ENCODE assay signal across 1 cellular context in the genomic region with DNA sequence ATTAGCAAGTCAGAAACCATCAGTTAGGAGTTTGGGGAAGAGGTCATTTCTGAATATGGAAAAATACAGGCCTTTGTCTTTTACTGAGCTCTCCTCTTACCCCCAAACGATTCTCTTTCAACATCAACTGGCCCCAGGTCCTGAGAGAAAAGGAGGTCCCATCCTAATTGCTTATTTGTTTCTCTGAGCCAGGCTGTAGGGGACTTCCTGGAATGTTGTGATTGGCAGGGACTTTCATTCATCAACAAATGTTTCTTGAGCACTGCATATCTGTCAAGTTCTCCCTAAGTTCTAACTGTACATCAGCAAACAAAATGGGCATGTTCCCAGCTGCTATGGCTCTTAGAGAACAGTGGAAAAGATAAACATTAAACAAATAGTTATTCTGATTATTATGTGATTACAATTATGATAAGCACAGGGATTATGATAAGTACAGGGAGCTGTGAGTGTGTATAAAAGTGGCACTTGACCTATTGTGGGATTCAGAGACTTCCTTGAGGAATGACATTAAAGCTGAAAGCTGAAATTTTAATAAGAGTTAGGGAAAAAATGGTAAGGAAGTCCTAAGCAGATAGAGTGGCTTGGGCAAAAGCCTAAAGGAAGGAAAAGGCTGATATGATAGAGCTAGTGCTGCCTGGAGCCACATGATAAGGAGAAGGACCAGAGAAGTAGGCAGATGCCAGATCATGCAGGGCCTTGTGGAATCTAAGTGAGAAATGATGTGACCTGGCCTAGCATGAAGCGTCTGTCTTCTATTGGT.
TF ChIP-seq lines count a peak whose summit lies in the region.

No MANE protein-coding gene starts in this region.

TF ChIP-seq in GM12878, 131 proteins besides CTCF, POLR2A, EP300 and RAD21:
- TF ChIP-seq, protein P1, sequence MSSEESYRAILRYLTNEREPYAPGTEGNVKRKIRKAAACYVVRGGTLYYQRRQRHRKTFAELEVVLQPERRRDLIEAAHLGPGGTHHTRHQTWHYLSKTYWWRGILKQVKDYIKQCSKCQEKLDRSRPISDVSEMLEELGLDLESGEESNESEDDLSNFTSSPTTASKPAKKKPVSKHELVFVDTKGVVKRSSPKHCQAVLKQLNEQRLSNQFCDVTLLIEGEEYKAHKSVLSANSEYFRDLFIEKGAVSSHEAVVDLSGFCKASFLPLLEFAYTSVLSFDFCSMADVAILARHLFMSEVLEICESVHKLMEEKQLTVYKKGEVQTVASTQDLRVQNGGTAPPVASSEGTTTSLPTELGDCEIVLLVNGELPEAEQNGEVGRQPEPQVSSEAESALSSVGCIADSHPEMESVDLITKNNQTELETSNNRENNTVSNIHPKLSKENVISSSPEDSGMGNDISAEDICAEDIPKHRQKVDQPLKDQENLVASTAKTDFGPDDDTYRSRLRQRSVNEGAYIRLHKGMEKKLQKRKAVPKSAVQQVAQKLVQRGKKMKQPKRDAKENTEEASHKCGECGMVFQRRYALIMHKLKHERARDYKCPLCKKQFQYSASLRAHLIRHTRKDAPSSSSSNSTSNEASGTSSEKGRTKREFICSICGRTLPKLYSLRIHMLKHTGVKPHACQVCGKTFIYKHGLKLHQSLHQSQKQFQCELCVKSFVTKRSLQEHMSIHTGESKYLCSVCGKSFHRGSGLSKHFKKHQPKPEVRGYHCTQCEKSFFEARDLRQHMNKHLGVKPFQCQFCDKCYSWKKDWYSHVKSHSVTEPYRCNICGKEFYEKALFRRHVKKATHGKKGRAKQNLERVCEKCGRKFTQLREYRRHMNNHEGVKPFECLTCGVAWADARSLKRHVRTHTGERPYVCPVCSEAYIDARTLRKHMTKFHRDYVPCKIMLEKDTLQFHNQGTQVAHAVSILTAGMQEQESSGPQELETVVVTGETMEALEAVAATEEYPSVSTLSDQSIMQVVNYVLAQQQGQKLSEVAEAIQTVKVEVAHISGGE (CRISPR knock-in tag; IDR thresholded peaks at IDR 0.05) = no peak
- TF ChIP-seq, protein P2, sequence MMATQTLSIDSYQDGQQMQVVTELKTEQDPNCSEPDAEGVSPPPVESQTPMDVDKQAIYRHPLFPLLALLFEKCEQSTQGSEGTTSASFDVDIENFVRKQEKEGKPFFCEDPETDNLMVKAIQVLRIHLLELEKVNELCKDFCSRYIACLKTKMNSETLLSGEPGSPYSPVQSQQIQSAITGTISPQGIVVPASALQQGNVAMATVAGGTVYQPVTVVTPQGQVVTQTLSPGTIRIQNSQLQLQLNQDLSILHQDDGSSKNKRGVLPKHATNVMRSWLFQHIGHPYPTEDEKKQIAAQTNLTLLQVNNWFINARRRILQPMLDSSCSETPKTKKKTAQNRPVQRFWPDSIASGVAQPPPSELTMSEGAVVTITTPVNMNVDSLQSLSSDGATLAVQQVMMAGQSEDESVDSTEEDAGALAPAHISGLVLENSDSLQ (IDR thresholded peaks at IDR 0.05) = peak; percentile 31; the same call in 1 of the 2 replicates
